Comparison of ENCODE assay signal across 1 cellular context in genomic region chr1:212477680-212478466, GRCh38.
TF ChIP-seq lines count a peak whose summit lies in the region.

No MANE protein-coding gene starts in this region.

TF ChIP-seq in A549, 52 proteins besides CTCF, POLR2A, EP300 and RAD21 (continued from another document):
- TF ChIP-seq PBX3 (IDR thresholded peaks at IDR 0.05) (no peak), RCOR1 (IDR thresholded peaks at IDR 0.05; ENCODE audit: low read depth, low read length) (no peak), RNF2 (IDR thresholded peaks at IDR 0.05; ENCODE audit: borderline replicate concordance, low read depth) (no peak), USF2 (IDR thresholded peaks at IDR 0.05) (no peak), POLR2AphosphoS2 (conservative IDR thresholded peaks at IDR 0.05; ENCODE audit: low read length) (no peak), HDAC2 (IDR thresholded peaks at IDR 0.05) (no peak), HOXA7 (CRISPR knock-in tag; IDR thresholded peaks at IDR 0.05) (peak; percentile 98), CHD2 (IDR thresholded peaks at IDR 0.05; ENCODE audit: low read length, partially characterized antibody) (no peak), NR3C1 (IDR thresholded peaks at IDR 0.05) (no peak), E2F6 (IDR thresholded peaks at IDR 0.05; ENCODE audit: borderline replicate concordance, low read depth) (no peak), RARB (CRISPR knock-in tag; IDR thresholded peaks at IDR 0.05) (peak; percentile 93), KDM1A (IDR thresholded peaks at IDR 0.05; ENCODE audit: low read depth) (no peak), CBX2 (IDR thresholded peaks at IDR 0.05; ENCODE audit: borderline replicate concordance, low read depth) (no peak), HOXB13 (CRISPR knock-in tag; IDR thresholded peaks at IDR 0.05; ENCODE audit: low read depth) (peak; percentile 99), MYC (IDR thresholded peaks at IDR 0.05; ENCODE audit: borderline replicate concordance, low read length) (no peak), FOSL2 (IDR thresholded peaks at IDR 0.05) (no peak), FOSL2 (CRISPR knock-in tag; IDR thresholded peaks at IDR 0.05) (peak; percentile 52), HOXB5 (CRISPR knock-in tag; IDR thresholded peaks at IDR 0.05) (peak; percentile 99), JUN (IDR thresholded peaks at IDR 0.05) (no peak), EHF (CRISPR knock-in tag; IDR thresholded peaks at IDR 0.05) (peak; percentile 100), CHD4 (IDR thresholded peaks at IDR 0.05; ENCODE audit: borderline replicate concordance) (no peak), JUNB (IDR thresholded peaks at IDR 0.05) (no peak), TP53 (CRISPR knock-in tag; IDR thresholded peaks at IDR 0.05) (peak; percentile 93), MAZ (IDR thresholded peaks at IDR 0.05; ENCODE audit: borderline replicate concordance, low read depth, low read length) (no peak), HEYL (CRISPR knock-in tag; IDR thresholded peaks at IDR 0.05) (peak; percentile 100)
TF ChIP-seq in A549: peak in this region for 16.
